13 cellular contexts compared by ENCODE assay signal in the genomic region with DNA sequence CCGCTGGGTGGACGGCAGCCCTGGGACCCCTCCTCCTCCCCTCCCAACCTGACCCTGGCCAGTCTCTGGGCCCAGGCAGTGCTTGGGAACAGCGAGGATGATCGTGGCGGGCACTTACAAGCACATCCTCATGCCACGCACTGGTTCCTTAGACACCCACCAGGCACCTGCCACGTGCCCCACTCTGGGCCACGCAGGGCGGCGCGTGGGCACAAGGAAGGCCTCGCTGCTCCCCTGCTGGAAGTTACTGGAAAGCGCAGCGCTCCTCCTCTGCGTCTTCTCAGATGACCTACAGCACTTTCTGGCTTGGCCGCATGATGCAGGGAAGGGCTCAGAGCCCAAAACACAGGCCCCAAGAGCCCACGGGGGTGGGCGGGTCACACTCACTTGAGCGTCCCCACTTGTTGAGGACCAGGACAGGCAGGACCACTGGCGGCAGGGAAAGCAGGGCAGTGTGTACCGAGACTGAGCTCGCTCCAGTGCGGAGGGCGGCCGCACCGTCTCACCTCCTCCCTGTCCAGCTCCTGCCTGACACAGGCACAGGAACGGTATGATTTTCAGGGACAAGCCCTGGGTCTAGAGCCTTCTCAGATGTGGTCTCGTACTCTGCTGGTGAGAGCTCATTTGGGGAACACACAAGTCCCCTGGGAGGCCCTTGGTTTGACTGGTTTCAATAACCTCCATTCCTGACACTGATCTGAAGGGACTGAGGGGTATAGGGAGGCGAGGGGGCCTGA.
DNase-seq lines count a peak whose midpoint lies in the region; ATAC-seq, FAIRE-seq and TF ChIP-seq lines count a peak whose summit lies in the region.
"Had no signal": no experiment of that assay in that cellular context is flagged by ENCODE, and none has a peak within 500 bp of the region (broad histone marks: within the 10 kb centered on the region; RNA-seq: fewer than 3 reads in every experiment).

No MANE protein-coding gene starts in this region.

- no peaks in the 10 kb centered on the region for H4K20me1 ChIP-seq in GM12878 (ENCODE audit: control insufficient read depth, insufficient read depth)

- ATAC-seq in GM19452 (IDR thresholded peaks at IDR 0.05; ENCODE audit: unreplicated experiment): peak; percentile 78
- peak; percentile 78 for ATAC-seq in HG02798 (IDR thresholded peaks at IDR 0.05; ENCODE audit: poor library complexity, unreplicated experiment)
- ATAC-seq in GM12878: peak; percentile 90
- no peak for ATAC-seq in HG03354 (IDR thresholded peaks at IDR 0.05; ENCODE audit: poor library complexity, severe bottlenecking, unreplicated experiment)
- no peak for ATAC-seq in HG03175 (IDR thresholded peaks at IDR 0.05; ENCODE audit: unreplicated experiment)
- no peak for ATAC-seq in omental fat pad (ENCODE audit: low FRiP score)

- no peak for TF ChIP-seq POLR2A in GM12878 (IDR thresholded peaks at IDR 0.05; ENCODE audit: low read depth, low read length)

- WGBS in GM12878 (ENCODE audit: insufficient coverage, insufficient replicate concordance, low lambda C conversion rate, missing lambda C conversion rate): 39% methylated on average over 28 of the region's 29 CpGs

- no peak overlapping the region for H2AFZ ChIP-seq in GM12878 (ENCODE audit: control insufficient read depth, low read depth, low read length)
- H2AFZ ChIP-seq: GM23248 had no signal

- H3K4me3 ChIP-seq in GM06990 (replicated peaks; ENCODE audit: low read depth, low read length) (no peak overlapping the region), GM12878 (no peak overlapping the region)
- H3K4me3 ChIP-seq: dorsolateral prefrontal cortex, GM23248 had no signal

- in situ Hi-C loops in GM12878 (cut with MboI): no loop called here

- TF ChIP-seq CTCF in GM06990 (IDR thresholded peaks at IDR 0.05; ENCODE audit: insufficient read depth, low read length, poor library complexity, severe bottlenecking): no peak
- peak in 1 of 3 experiments; percentile 29; a peak in 1 of 6 replicates for TF ChIP-seq CTCF in GM12878 (IDR thresholded peaks at IDR 0.05 in 2 of 3, conservative IDR thresholded peaks at IDR 0.05 in 1 of 3; ENCODE audit: control insufficient read depth in 2 of 3, extremely low read depth in 1 of 3, insufficient read depth in 1 of 3, low read depth in 3 of 3, low read length in 3 of 3)
- no peak for TF ChIP-seq CTCF in omental fat pad (IDR thresholded peaks at IDR 0.05)

- H3K36me3 ChIP-seq in GM06990 (ENCODE audit: control insufficient read depth, insufficient read depth, low read length): no peaks in the 10 kb centered on the region; the same call in 1 of the 2 replicates
- no peaks in the 10 kb centered on the region for H3K36me3 ChIP-seq in GM12878 (ENCODE audit: control insufficient read depth in 2 of 2, insufficient read depth in 2 of 2, low read length in 1 of 2)

- H3K79me2 ChIP-seq in GM12878 (ENCODE audit: control insufficient read depth, insufficient read depth, low read length): no peaks in the 10 kb centered on the region

- H3K4me2 ChIP-seq in GM12878 (ENCODE audit: control insufficient read depth, insufficient read depth): peak overlapping the region; percentile 15; the same call in 1 of the 2 replicates

- no TSS peak for BruUV-seq in GM12878 (replicated peaks; lab: Mats Ljungman, UMichigan)

- no peak for TF ChIP-seq RAD21 in GM12878 (IDR thresholded peaks at IDR 0.05; ENCODE audit: insufficient read depth, low read depth, low read length)

- TF ChIP-seq EP300 in GM12878 (IDR thresholded peaks at IDR 0.05; ENCODE audit: borderline replicate concordance in 1 of 2, control insufficient read depth in 1 of 2, low read depth in 2 of 2, low read length in 2 of 2): peak; percentile 53 to 56; a peak in 2 of 4 replicates

- no peak overlapping the region for H3K27ac ChIP-seq in GM12878 (ENCODE audit: control insufficient read depth, insufficient read depth)
- H3K27ac ChIP-seq: dorsolateral prefrontal cortex, GM23248 had no signal

- intact Hi-C loops in GM12878 (cut with micrococcal nuclease; ENCODE audit: unreplicated experiment): no loop called here

- DNase-seq in GM06990 (ENCODE audit: extremely low read depth, insufficient read length) (peak; percentile 53), GM12878 (ENCODE audit: low read depth, low spot score) (peak; percentile 62), Ammon's horn (ENCODE audit: low spot score) (no peak), omental fat pad (ENCODE audit: low spot score) (no peak)
- DNase-seq: amniotic stem cell, dorsolateral prefrontal cortex, NCI-H187 treated with DMSO at 0.1 percent for 48 hours, T-helper 9 cell had no signal

- no peak overlapping the region for H3K9ac ChIP-seq in GM12878 (ENCODE audit: control insufficient read depth, insufficient read depth, low read length)
- H3K9ac ChIP-seq: GM23248 had no signal

- SMC1A ChIA-PET in GM12878 (lab: Charles Lee; ENCODE audit: uncharacterized antibody, unreplicated experiment): interaction anchor here (0.7 kb wide), 1 partner anchor 38 kb away, joined by 4 read pairs; no protein-coding TSS in a partner anchor

- peaks cover 10% of the 10 kb centered on the region; the same call in 1 of the 2 replicates for H3K4me1 ChIP-seq in GM12878 (ENCODE audit: control insufficient read depth, insufficient read depth, low read length)

- POLR2A ChIA-PET in GM12878 (lab: Charles Lee): interaction anchor here (0.6 kb wide), 1 partner anchor 92 kb away, joined by 4 read pairs; no protein-coding TSS in a partner anchor

- no peaks in the 10 kb centered on the region for H3K9me3 ChIP-seq in GM12878 (replicated peaks; ENCODE audit: control insufficient read depth, insufficient read depth, low read length)

- RAD21 ChIA-PET in GM12878 (lab: Charles Lee; ENCODE audit: unreplicated experiment): interaction anchor here (0.6 to 0.7 kb wide), 2 partner anchors 10 to 253 kb away, joined by 3 read pairs; a partner anchor contains a TSS

- CTCF ChIA-PET in GM12878 (lab: Yijun Ruan, JAX): interaction anchor here (1.0 to 1.3 kb wide), 2 partner anchors 9 to 10 kb away, joined by 3 to 5 read pairs; no protein-coding TSS in a partner anchor

- H3K27me3 ChIP-seq in GM06990 (replicated peaks; ENCODE audit: control insufficient read depth, insufficient read depth, low read length) (no peaks in the 10 kb centered on the region; the same call in 1 of the 2 replicates), GM12878 (replicated peaks in 1 of 2; ENCODE audit: control insufficient read depth in 2 of 2, insufficient read depth in 2 of 2, low read length in 1 of 2) (0 out of 4 replicates have a peak, but pooled peaks cover 0 to 1% of the 10 kb centered on the region in 2 experiments)
- H3K27me3 ChIP-seq: dorsolateral prefrontal cortex had no signal

- FAIRE-seq in GM12878 (lab: Jason Lieb, UNC): no peak

TF ChIP-seq in GM12878, 131 proteins besides CTCF, POLR2A, EP300 and RAD21 (continues in another document):
- peak; percentile 96 for TF ChIP-seq RUNX3 (IDR thresholded peaks at IDR 0.05; ENCODE audit: low read length)
- TF ChIP-seq KDM1A (IDR thresholded peaks at IDR 0.05; ENCODE audit: borderline replicate concordance): no peak
- peak; percentile 81 for TF ChIP-seq IRF4 (IDR thresholded peaks at IDR 0.05; ENCODE audit: low read depth, low read length)
- TF ChIP-seq, protein P1, sequence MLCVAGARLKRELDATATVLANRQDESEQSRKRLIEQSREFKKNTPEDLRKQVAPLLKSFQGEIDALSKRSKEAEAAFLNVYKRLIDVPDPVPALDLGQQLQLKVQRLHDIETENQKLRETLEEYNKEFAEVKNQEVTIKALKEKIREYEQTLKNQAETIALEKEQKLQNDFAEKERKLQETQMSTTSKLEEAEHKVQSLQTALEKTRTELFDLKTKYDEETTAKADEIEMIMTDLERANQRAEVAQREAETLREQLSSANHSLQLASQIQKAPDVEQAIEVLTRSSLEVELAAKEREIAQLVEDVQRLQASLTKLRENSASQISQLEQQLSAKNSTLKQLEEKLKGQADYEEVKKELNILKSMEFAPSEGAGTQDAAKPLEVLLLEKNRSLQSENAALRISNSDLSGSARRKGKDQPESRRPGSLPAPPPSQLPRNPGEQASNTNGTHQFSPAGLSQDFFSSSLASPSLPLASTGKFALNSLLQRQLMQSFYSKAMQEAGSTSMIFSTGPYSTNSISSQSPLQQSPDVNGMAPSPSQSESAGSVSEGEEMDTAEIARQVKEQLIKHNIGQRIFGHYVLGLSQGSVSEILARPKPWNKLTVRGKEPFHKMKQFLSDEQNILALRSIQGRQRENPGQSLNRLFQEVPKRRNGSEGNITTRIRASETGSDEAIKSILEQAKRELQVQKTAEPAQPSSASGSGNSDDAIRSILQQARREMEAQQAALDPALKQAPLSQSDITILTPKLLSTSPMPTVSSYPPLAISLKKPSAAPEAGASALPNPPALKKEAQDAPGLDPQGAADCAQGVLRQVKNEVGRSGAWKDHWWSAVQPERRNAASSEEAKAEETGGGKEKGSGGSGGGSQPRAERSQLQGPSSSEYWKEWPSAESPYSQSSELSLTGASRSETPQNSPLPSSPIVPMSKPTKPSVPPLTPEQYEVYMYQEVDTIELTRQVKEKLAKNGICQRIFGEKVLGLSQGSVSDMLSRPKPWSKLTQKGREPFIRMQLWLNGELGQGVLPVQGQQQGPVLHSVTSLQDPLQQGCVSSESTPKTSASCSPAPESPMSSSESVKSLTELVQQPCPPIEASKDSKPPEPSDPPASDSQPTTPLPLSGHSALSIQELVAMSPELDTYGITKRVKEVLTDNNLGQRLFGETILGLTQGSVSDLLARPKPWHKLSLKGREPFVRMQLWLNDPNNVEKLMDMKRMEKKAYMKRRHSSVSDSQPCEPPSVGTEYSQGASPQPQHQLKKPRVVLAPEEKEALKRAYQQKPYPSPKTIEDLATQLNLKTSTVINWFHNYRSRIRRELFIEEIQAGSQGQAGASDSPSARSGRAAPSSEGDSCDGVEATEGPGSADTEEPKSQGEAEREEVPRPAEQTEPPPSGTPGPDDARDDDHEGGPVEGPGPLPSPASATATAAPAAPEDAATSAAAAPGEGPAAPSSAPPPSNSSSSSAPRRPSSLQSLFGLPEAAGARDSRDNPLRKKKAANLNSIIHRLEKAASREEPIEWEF (IDR thresholded peaks at IDR 0.05; ENCODE audit: insufficient replicate concordance, low read depth, low read length): peak; percentile 58
- TF ChIP-seq MTA3 (IDR thresholded peaks at IDR 0.05; ENCODE audit: borderline replicate concordance, low read length): peak; percentile 48; the same call in 1 of the 2 replicates
- no peak; the same call in 1 of the 2 replicates for TF ChIP-seq ATF7 (IDR thresholded peaks at IDR 0.05; ENCODE audit: low read depth)
- TF ChIP-seq, protein P2, sequence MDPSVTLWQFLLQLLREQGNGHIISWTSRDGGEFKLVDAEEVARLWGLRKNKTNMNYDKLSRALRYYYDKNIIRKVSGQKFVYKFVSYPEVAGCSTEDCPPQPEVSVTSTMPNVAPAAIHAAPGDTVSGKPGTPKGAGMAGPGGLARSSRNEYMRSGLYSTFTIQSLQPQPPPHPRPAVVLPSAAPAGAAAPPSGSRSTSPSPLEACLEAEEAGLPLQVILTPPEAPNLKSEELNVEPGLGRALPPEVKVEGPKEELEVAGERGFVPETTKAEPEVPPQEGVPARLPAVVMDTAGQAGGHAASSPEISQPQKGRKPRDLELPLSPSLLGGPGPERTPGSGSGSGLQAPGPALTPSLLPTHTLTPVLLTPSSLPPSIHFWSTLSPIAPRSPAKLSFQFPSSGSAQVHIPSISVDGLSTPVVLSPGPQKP (IDR thresholded peaks at IDR 0.05; ENCODE audit: low read depth, low read length): no peak
- no peak for TF ChIP-seq MEF2A (IDR thresholded peaks at IDR 0.05; ENCODE audit: insufficient read depth, low read depth, low read length)

Comparison
In these comparisons a context has a peak if more than half of its experiments do, and no peak if none do; other contexts are left out.
1. DNase-seq: peak in GM06990 (single experiment) and GM12878 (single experiment); none in Ammon's horn (single experiment) and omental fat pad (single experiment).
2. ATAC-seq: peak in GM19452 (single experiment), HG02798 (single experiment) and GM12878 (single experiment); none in HG03354 (single experiment), HG03175 (single experiment) and omental fat pad (single experiment).